8 cellular contexts compared by ENCODE assay signal in genomic region chr16:85011846-85012284, GRCh38. TPM values are rescaled to one million over a fixed set of nuclear protein-coding genes. Genes with fewer than 3 reads are reported as not detected.
A peak's percentile ranks its signal among the peaks of the same experiment; 100 is the strongest.
DNase-seq lines count a peak whose midpoint lies in the region; ATAC-seq and TF ChIP-seq lines count a peak whose summit lies in the region.

No MANE protein-coding gene starts in this region.

- H3K4me1 ChIP-seq in SK-N-SH (ENCODE audit: control insufficient read depth in 1 of 2, insufficient read depth in 2 of 2, low read depth in 1 of 2, low read length in 1 of 2) (peaks cover 7 to 11% of the 10 kb centered on the region in 2 experiments; a peak in 3 of 4 replicates), gastrocnemius medialis (peaks cover 41 to 42% of the 10 kb centered on the region in 2 donors)

- H3K9ac ChIP-seq in SK-N-SH, result peak overlapping the region; percentile 98

- peaks cover 42% of the 10 kb centered on the region for H3K79me2 ChIP-seq in SK-N-SH (ENCODE audit: insufficient read depth)

- peaks cover 4% of the 10 kb centered on the region for H4K20me1 ChIP-seq in SK-N-SH (ENCODE audit: insufficient read depth)

- POLR2A ChIA-PET in SK-N-SH (lab: Yijun Ruan, JAX), result interaction anchor here (1.0 to 1.3 kb wide), 2 partner anchors 16 to 41 kb away, joined by 3 read pairs; partner anchors contain the start of gene KIAA0513

- DNase-seq in SK-N-SH, result no peak
- DNase-seq in fibroblast of villous mesenchyme (ENCODE audit: low read depth), result no peak
- no peak for DNase-seq in gastrocnemius medialis
- DNase-seq in NCI-H748 (lab: John Stamatoyannopoulos, UW; ENCODE audit: unreplicated experiment), result no peak

- TF ChIP-seq RAD21 in SK-N-SH (IDR thresholded peaks at IDR 0.05; ENCODE audit: low read length), result no peak

- peak overlapping the region; percentile 75 to 95 for H3K4me3 ChIP-seq in SK-N-SH (ENCODE audit: low read depth in 2 of 2, low read length in 1 of 2)
- peak overlapping the region; percentile 96 for H3K4me3 ChIP-seq in fibroblast of villous mesenchyme (ENCODE audit: low read depth, low read length)
- peak overlapping the region; percentile 83 to 90 (median 86) for H3K4me3 ChIP-seq in gastrocnemius medialis

- peaks cover 19% of the 10 kb centered on the region for H3F3A ChIP-seq in SK-N-SH (replicated peaks; ENCODE audit: insufficient read depth)

- H3K9me3 ChIP-seq in SK-N-SH, result no peaks in the 10 kb centered on the region
- H3K9me3 ChIP-seq in gastrocnemius medialis, result no peaks in the 10 kb centered on the region

- intact Hi-C loops in gastrocnemius medialis (cut with DNase I; ENCODE audit: low total_unique reads), result loop anchor here (2.0 kb wide), 1 partner anchor 15 kb away; the partner anchor contains the start of gene KIAA0513

- TF ChIP-seq EP300 in SK-N-SH (IDR thresholded peaks at IDR 0.05; ENCODE audit: borderline replicate concordance in 1 of 2, low read depth in 1 of 2, low read length in 1 of 2), result no peak

- H3K27ac ChIP-seq in SK-N-SH (ENCODE audit: low read depth in 2 of 2, low read length in 1 of 2), result peak overlapping the region; percentile 93 to 99
- peak overlapping the region; percentile 90 to 98 (median 96) for H3K27ac ChIP-seq in gastrocnemius medialis

- WGBS in SK-N-SH (ENCODE audit: low lambda C conversion rate), result 17% methylated on average over 17 of the region's 17 CpGs

- no peaks in the 10 kb centered on the region for H3K27me3 ChIP-seq in SK-N-SH (ENCODE audit: insufficient read depth)
- peaks cover 0 to 6% (median 0%) of the 10 kb centered on the region in 3 donors for H3K27me3 ChIP-seq in gastrocnemius medialis

- TF ChIP-seq POLR2A in gastrocnemius medialis (IDR thresholded peaks at IDR 0.05), result no peak

- in situ Hi-C loops in gastrocnemius medialis (cut with MboI; ENCODE audit: low sequenced_read_pairs in 4 of 4), result no loop called here

- H3K36me3 ChIP-seq in SK-N-SH (replicated peaks in 1 of 2; ENCODE audit: control insufficient read depth in 1 of 2, insufficient read depth in 2 of 2, low read length in 1 of 2), result peaks cover 0 to 10% of the 10 kb centered on the region in 2 experiments
- H3K36me3 ChIP-seq in gastrocnemius medialis, result no peaks in the 10 kb centered on the region

- H2AFZ ChIP-seq in SK-N-SH (ENCODE audit: low read depth), result peak overlapping the region; percentile 95

- TF ChIP-seq CTCF in SK-N-SH (IDR thresholded peaks at IDR 0.05) (no peak), fibroblast of villous mesenchyme (IDR thresholded peaks at IDR 0.05; ENCODE audit: insufficient read depth, low read depth, low read length) (no peak), gastrocnemius medialis (IDR thresholded peaks at IDR 0.05 in 4 of 5, conservative IDR thresholded peaks at IDR 0.05 in 1 of 5) (no peak)

- CTCF ChIA-PET in SK-N-SH (lab: Yijun Ruan, JAX), result interaction anchor here (1.0 to 3.6 kb wide), 3 partner anchors 9 to 286 kb away, joined by 3 to 12 read pairs (median 6); no protein-coding TSS in a partner anchor

- peak overlapping the region; percentile 88 for H3K4me2 ChIP-seq in SK-N-SH

- H3K9me2 ChIP-seq in SK-N-SH, result no peaks in the 10 kb centered on the region

- peak; percentile 9 for ATAC-seq in GM18868 (IDR thresholded peaks at IDR 0.05; ENCODE audit: unreplicated experiment)
- peak in 1 of 2 donors; percentile 31 for ATAC-seq in gastrocnemius medialis
- ATAC-seq in GM18498 (IDR thresholded peaks at IDR 0.05; ENCODE audit: unreplicated experiment), result no peak
- no peak for ATAC-seq in HG02610 (IDR thresholded peaks at IDR 0.05; ENCODE audit: unreplicated experiment)
- no peak for ATAC-seq in HG03432 (IDR thresholded peaks at IDR 0.05; ENCODE audit: unreplicated experiment)

TF ChIP-seq in SK-N-SH, 30 proteins besides CTCF, POLR2A, EP300 and RAD21:
- TF ChIP-seq ZBTB33 (IDR thresholded peaks at IDR 0.05; ENCODE audit: borderline replicate concordance, low read depth) (no peak), REST (IDR thresholded peaks at IDR 0.05; ENCODE audit: low read depth, low read length) (0 out of 2 replicates have a peak, but pooled peaks have one; percentile 5), NFIC (IDR thresholded peaks at IDR 0.05; ENCODE audit: borderline replicate concordance) (no peak)

RNA-seq across cellular contexts. Expression of gene ZDHHC7, which starts 0.5 kb away (rescaled TPM):
- 69.3 and 114 TPM in 2 replicates for polyA plus RNA-seq in SK-N-SH (2012; rRNA removed)
- polyA plus RNA-seq in SK-N-SH (2012; cell fraction: cytosol; rRNA removed), result 65.1 and 80.3 TPM in 2 replicates
- polyA plus RNA-seq in SK-N-SH (2012; cell fraction: nucleus; rRNA removed), result 62.2 and 73.3 TPM in 2 replicates
- total RNA-seq in fibroblast of villous mesenchyme, result 109 and 164 TPM in 2 replicates
- total RNA-seq in gastrocnemius medialis, result 10 to 100 TPM; 55.0 to 93.5 (median 68.4) TPM

RNA-seq across cellular contexts. Expression of gene KIAA0513, which starts 15.7 kb away (rescaled TPM):
- polyA plus RNA-seq in SK-N-SH (2012; rRNA removed), result 4.8 and 6.5 TPM in 2 replicates
- 2.8 and 3.9 TPM in 2 replicates for polyA plus RNA-seq in SK-N-SH (2012; cell fraction: cytosol; rRNA removed)
- 6.8 and 7.4 TPM in 2 replicates for polyA plus RNA-seq in SK-N-SH (2012; cell fraction: nucleus; rRNA removed)
- total RNA-seq in fibroblast of villous mesenchyme, result 17.7 and 26.3 TPM in 2 replicates
- total RNA-seq in gastrocnemius medialis, result 10 to 100 TPM in 3 of 4 donors, 1 to 10 TPM in 1; 8.2 to 22.4 (median 21.4) TPM
